ENCODE assay signal across 34 cellular contexts in genomic region chr1:152933196-152933595, GRCh38. TPM values are rescaled to one million over a fixed set of nuclear protein-coding genes. Genes with fewer than 3 reads are reported as not detected.
"Had no signal": no experiment of that assay in that cellular context is flagged by ENCODE, and none has a peak within 500 bp of the region (broad histone marks: within the 10 kb centered on the region; RNA-seq: fewer than 3 reads in every experiment).

No MANE protein-coding gene starts in this region.

- H3K36me3 Mint-ChIP-seq: activated naive CD8-positive, alpha-beta T cell treated with anti-CD3 and anti-CD28 coated beads for 36 hours had no signal

- H3K27ac Mint-ChIP-seq: activated B cell treated with CpG ODN at 0.5 μM for 24 hours; activated CD4-positive, alpha-beta T cell treated with anti-CD3 and anti-CD28 coated beads, Interleukin-2, amount 10 ng/mL, durations not matched to agents 24 days and 14 days; activated naive CD4-positive, alpha-beta T cell treated with anti-CD3 and anti-CD28 coated beads for 36 hours; activated naive CD8-positive, alpha-beta T cell treated with anti-CD3 and anti-CD28 coated beads for 36 hours; activated T-helper 17 cell treated with anti-CD3 and anti-CD28 coated beads, Interleukin-2, amount 50 U/mL, for 72 hours; T-helper 17 cell had no signal

- H3K4me2 ChIP-seq: KMS-11 had no signal

- ATAC-seq: activated T-helper 17 cell treated with anti-CD3 and anti-CD28 coated beads, Interleukin-2, amount 50 U/mL, for 72 hours; Panc1; T-helper 17 cell had no signal

- H3K4me1 Mint-ChIP-seq: activated B cell treated with CpG ODN at 0.5 μM for 24 hours; activated CD4-positive, alpha-beta T cell treated with anti-CD3 and anti-CD28 coated beads, Interleukin-2, amount 10 ng/mL, durations not matched to agents 24 days and 14 days; activated naive CD8-positive, alpha-beta T cell treated with anti-CD3 and anti-CD28 coated beads for 36 hours; activated T-helper 17 cell treated with anti-CD3 and anti-CD28 coated beads, Interleukin-2, amount 50 U/mL, for 72 hours; T-helper 17 cell had no signal

- H3K4me3 ChIP-seq: MG63 had no signal

- H3K9ac ChIP-seq: KMS-11 had no signal

- DNase-seq: activated B cell treated with CpG ODN at 0.5 μM for 24 hours; activated CD4-positive, alpha-beta T cell treated with anti-CD3 and anti-CD28 coated beads for 1 hour; activated CD4-positive, alpha-beta T cell treated with anti-CD3 and anti-CD28 coated beads, Interleukin-2, amount 10 ng/mL, durations not matched to agents 24 days and 14 days; activated CD4-positive, alpha-beta T cell treated with anti-CD3 and anti-CD28 coated beads, Interleukin-2, amount 50 U/mL, for 48 hours; activated gamma-delta T cell; activated naive CD4-positive, alpha-beta T cell treated with anti-CD3 and anti-CD28 coated beads for 36 hours; activated naive CD8-positive, alpha-beta T cell treated with anti-CD3 and anti-CD28 coated beads for 36 hours; activated T-cell treated with anti-CD3 and anti-CD28 coated beads for 4 hours; activated T-cell treated with anti-CD3 and anti-CD28 coated beads, Interleukin-2, amount 50 U/mL, for 48 hours; brain microvascular endothelial cell; caudate nucleus; MG63; MV-4-11; NCI-H1092 treated with DMSO at 0.1 percent for 48 hours; NCI-H1417 treated with DMSO at 0.1 percent for 48 hours; NCI-H1694; NCI-H2029; NCI-H2107; NCI-H2171 treated with DMSO at 0.1 percent for 48 hours; NCI-H226; NCI-H526; NCI-H774; SHP77 treated with DMSO at 0.1 percent for 48 hours; T-helper 17 cell; T-helper 9 cell had no signal

- H3K27ac ChIP-seq: brain microvascular endothelial cell, KMS-11, RWPE1 had no signal

- H3K27me3 ChIP-seq: brain microvascular endothelial cell had no signal

- H3K9me3 ChIP-seq: MG63 had no signal

- H3K9me3 Mint-ChIP-seq: activated B cell treated with CpG ODN at 0.5 μM for 24 hours; activated CD4-positive, alpha-beta T cell treated with anti-CD3 and anti-CD28 coated beads, Interleukin-2, amount 10 ng/mL, durations not matched to agents 24 days and 14 days; activated naive CD4-positive, alpha-beta T cell treated with anti-CD3 and anti-CD28 coated beads for 36 hours had no signal

- H3K4me3 Mint-ChIP-seq: activated B cell treated with CpG ODN at 0.5 μM for 24 hours; activated CD4-positive, alpha-beta T cell treated with anti-CD3 and anti-CD28 coated beads, Interleukin-2, amount 10 ng/mL, durations not matched to agents 24 days and 14 days; activated naive CD4-positive, alpha-beta T cell treated with anti-CD3 and anti-CD28 coated beads for 36 hours; activated naive CD8-positive, alpha-beta T cell treated with anti-CD3 and anti-CD28 coated beads for 36 hours; activated T-helper 17 cell treated with anti-CD3 and anti-CD28 coated beads, Interleukin-2, amount 50 U/mL, for 72 hours; T-helper 17 cell had no signal

- H3K36me3 ChIP-seq: brain microvascular endothelial cell, MG63 had no signal

RNA-seq across cellular contexts. Expression of gene SPRR5, which starts 13.8 kb away (rescaled TPM):
- total RNA-seq: activated B cell treated with CpG ODN at 0.5 μM for 24 hours; activated CD4-positive, alpha-beta T cell treated with anti-CD3 and anti-CD28 coated beads, Interleukin-2, amount 10 ng/mL, durations not matched to agents 24 days and 14 days; activated CD8-positive, alpha-beta memory T cell treated with anti-CD3 and anti-CD28 coated beads for 36 hours; activated naive CD4-positive, alpha-beta T cell treated with anti-CD3 and anti-CD28 coated beads for 36 hours; activated naive CD8-positive, alpha-beta T cell treated with anti-CD3 and anti-CD28 coated beads for 36 hours; activated T-helper 17 cell treated with anti-CD3 and anti-CD28 coated beads, Interleukin-2, amount 50 U/mL, for 72 hours; NCI-H460; OCI-LY7; SK-MEL-5; T-helper 17 cell had no signal
- polyA plus RNA-seq: adipose tissue had no signal

RNA-seq across cellular contexts. Expression of gene IVL, which starts 24.9 kb away (rescaled TPM):
- total RNA-seq: activated B cell treated with CpG ODN at 0.5 μM for 24 hours; activated CD4-positive, alpha-beta T cell treated with anti-CD3 and anti-CD28 coated beads, Interleukin-2, amount 10 ng/mL, durations not matched to agents 24 days and 14 days; activated CD8-positive, alpha-beta memory T cell treated with anti-CD3 and anti-CD28 coated beads for 36 hours; activated naive CD4-positive, alpha-beta T cell treated with anti-CD3 and anti-CD28 coated beads for 36 hours; activated naive CD8-positive, alpha-beta T cell treated with anti-CD3 and anti-CD28 coated beads for 36 hours; activated T-helper 17 cell treated with anti-CD3 and anti-CD28 coated beads, Interleukin-2, amount 50 U/mL, for 72 hours; NCI-H460; OCI-LY7; SK-MEL-5; T-helper 17 cell had no signal

RNA-seq across cellular contexts. Expression of gene SPRR4, which starts 37.3 kb away (rescaled TPM):
- total RNA-seq: activated B cell treated with CpG ODN at 0.5 μM for 24 hours; activated CD4-positive, alpha-beta T cell treated with anti-CD3 and anti-CD28 coated beads, Interleukin-2, amount 10 ng/mL, durations not matched to agents 24 days and 14 days; activated CD8-positive, alpha-beta memory T cell treated with anti-CD3 and anti-CD28 coated beads for 36 hours; activated naive CD4-positive, alpha-beta T cell treated with anti-CD3 and anti-CD28 coated beads for 36 hours; activated naive CD8-positive, alpha-beta T cell treated with anti-CD3 and anti-CD28 coated beads for 36 hours; activated T-helper 17 cell treated with anti-CD3 and anti-CD28 coated beads, Interleukin-2, amount 50 U/mL, for 72 hours; NCI-H460; OCI-LY7; SK-MEL-5; T-helper 17 cell had no signal
- polyA plus RNA-seq: adipose tissue had no signal

RNA-seq across cellular contexts. Expression of gene SPRR1A, which starts 50.7 kb away (rescaled TPM):
- total RNA-seq: activated B cell treated with CpG ODN at 0.5 μM for 24 hours; activated CD4-positive, alpha-beta T cell treated with anti-CD3 and anti-CD28 coated beads, Interleukin-2, amount 10 ng/mL, durations not matched to agents 24 days and 14 days; activated CD8-positive, alpha-beta memory T cell treated with anti-CD3 and anti-CD28 coated beads for 36 hours; activated naive CD4-positive, alpha-beta T cell treated with anti-CD3 and anti-CD28 coated beads for 36 hours; activated naive CD8-positive, alpha-beta T cell treated with anti-CD3 and anti-CD28 coated beads for 36 hours; activated T-helper 17 cell treated with anti-CD3 and anti-CD28 coated beads, Interleukin-2, amount 50 U/mL, for 72 hours; NCI-H460; OCI-LY7; SK-MEL-5; T-helper 17 cell had no signal

RNA-seq across cellular contexts. Expression of gene SMCP, which starts 55.1 kb away (rescaled TPM):
- total RNA-seq: activated B cell treated with CpG ODN at 0.5 μM for 24 hours; activated CD4-positive, alpha-beta T cell treated with anti-CD3 and anti-CD28 coated beads, Interleukin-2, amount 10 ng/mL, durations not matched to agents 24 days and 14 days; activated CD8-positive, alpha-beta memory T cell treated with anti-CD3 and anti-CD28 coated beads for 36 hours; activated naive CD4-positive, alpha-beta T cell treated with anti-CD3 and anti-CD28 coated beads for 36 hours; activated naive CD8-positive, alpha-beta T cell treated with anti-CD3 and anti-CD28 coated beads for 36 hours; activated T-helper 17 cell treated with anti-CD3 and anti-CD28 coated beads, Interleukin-2, amount 50 U/mL, for 72 hours; NCI-H460; OCI-LY7; SK-MEL-5; T-helper 17 cell had no signal
- polyA plus RNA-seq: adipose tissue had no signal
